In the genomic region with DNA sequence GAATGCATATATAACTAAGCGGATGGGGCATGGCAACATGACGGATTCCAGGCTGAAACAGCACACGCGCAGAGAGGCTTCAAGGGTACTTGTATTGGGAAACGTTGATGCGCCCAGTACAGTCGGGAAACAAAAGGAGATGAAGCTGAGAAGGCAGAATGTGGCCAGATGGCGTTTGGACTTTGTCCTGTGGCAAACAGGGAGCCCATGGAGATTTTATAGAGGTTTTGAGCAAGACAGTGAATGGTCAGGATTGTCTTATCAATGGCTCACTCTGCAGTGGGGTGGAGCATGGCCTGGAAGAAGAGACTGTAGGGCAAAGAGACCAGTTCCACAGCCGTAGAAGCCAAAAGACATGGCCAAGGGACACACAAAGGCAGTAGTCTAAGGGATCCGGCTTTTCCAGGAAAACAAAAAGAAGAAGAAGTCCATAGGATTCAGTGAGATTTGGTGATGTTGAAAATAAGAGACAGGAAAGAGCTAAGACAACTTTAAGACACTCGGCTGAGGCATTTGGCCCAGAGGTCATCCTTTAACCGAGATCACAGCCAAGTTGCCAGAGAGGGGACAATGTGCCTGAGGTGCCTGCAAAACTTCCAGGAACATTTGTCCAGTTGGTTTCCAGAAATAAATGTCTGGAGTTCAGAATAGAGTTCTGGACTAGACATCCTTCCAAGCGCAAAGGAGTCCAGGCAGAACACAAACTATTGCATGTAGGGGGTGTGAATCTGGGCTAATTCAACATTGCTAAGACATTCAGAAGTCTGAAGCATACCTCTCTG, we compare ENCODE assay signal across 16 cellular contexts.
"Had no signal": no experiment of that assay in that cellular context is flagged by ENCODE, and none has a peak within 500 bp of the region (broad histone marks: within the 10 kb centered on the region; RNA-seq: fewer than 3 reads in every experiment).

No MANE protein-coding gene starts in this region.

- H3K4me3 ChIP-seq: cardiac muscle cell, lower lobe of right lung, thyroid gland had no signal

- H3K36me3 Mint-ChIP-seq: activated naive CD8-positive, alpha-beta T cell treated with anti-CD3 and anti-CD28 coated beads for 36 hours had no signal

- H3K27me3 Mint-ChIP-seq: activated CD8-positive, alpha-beta T cell treated with anti-CD3 and anti-CD28 coated beads for 36 hours; activated naive CD8-positive, alpha-beta T cell treated with anti-CD3 and anti-CD28 coated beads for 36 hours had no signal

- H3K27ac ChIP-seq: cardiac muscle cell, lower lobe of right lung, thyroid gland had no signal

- H3K27me3 ChIP-seq: cardiac muscle cell, thyroid gland had no signal

- H3K36me3 ChIP-seq: cardiac muscle cell, lower lobe of right lung, thyroid gland had no signal

- H3K27ac Mint-ChIP-seq: activated CD4-positive, alpha-beta T cell treated with anti-CD3 and anti-CD28 coated beads, Interleukin-2, amount 10 ng/mL, durations not matched to agents 24 days and 14 days; activated CD8-positive, alpha-beta T cell treated with anti-CD3 and anti-CD28 coated beads for 36 hours; activated naive CD8-positive, alpha-beta T cell treated with anti-CD3 and anti-CD28 coated beads for 36 hours; activated T-helper 17 cell treated with anti-CD3 and anti-CD28 coated beads, Interleukin-2, amount 50 U/mL, for 72 hours; nephron had no signal

- ATAC-seq: activated CD8-positive, alpha-beta T cell treated with anti-CD3 and anti-CD28 coated beads for 36 hours; activated T-helper 17 cell treated with anti-CD3 and anti-CD28 coated beads, Interleukin-2, amount 50 U/mL, for 72 hours; left cardiac atrium; lower lobe of right lung had no signal

- H3K9me3 ChIP-seq: lower lobe of right lung, thyroid gland had no signal

- H3K4me1 Mint-ChIP-seq: activated CD4-positive, alpha-beta T cell treated with anti-CD3 and anti-CD28 coated beads, Interleukin-2, amount 10 ng/mL, durations not matched to agents 24 days and 14 days; activated naive CD8-positive, alpha-beta T cell treated with anti-CD3 and anti-CD28 coated beads for 36 hours; activated T-helper 17 cell treated with anti-CD3 and anti-CD28 coated beads, Interleukin-2, amount 50 U/mL, for 72 hours had no signal

- H3K4me1 ChIP-seq: lower lobe of right lung had no signal

- DNase-seq: activated CD4-positive, alpha-beta T cell treated with anti-CD3 and anti-CD28 coated beads, Interleukin-2, amount 10 ng/mL, durations not matched to agents 24 days and 14 days; activated CD8-positive, alpha-beta T cell treated with anti-CD3 and anti-CD28 coated beads for 36 hours; activated naive CD4-positive, alpha-beta T cell; activated naive CD8-positive, alpha-beta T cell treated with anti-CD3 and anti-CD28 coated beads for 36 hours; activated T-cell treated with anti-CD3 and anti-CD28 coated beads, Interleukin-2, amount 50 U/mL, for 1 hour; amniotic stem cell; left cardiac atrium; lower lobe of right lung; stimulated activated CD4-positive, alpha-beta T cell treated with anti-CD3 and anti-CD28 coated beads, Interleukin-12 subunit alpha, Interleukin-12 subunit beta, amount 100 ng/mL, for 4 hours; stimulated activated CD4-positive, alpha-beta T cell treated with anti-CD3 and anti-CD28 coated beads, Interleukin-1b, Interleukin-23, amount 100 ng/mL, for 48 hours; stimulated activated CD8-positive, alpha-beta memory T cell treated with anti-CD3 and anti-CD28 coated beads, Interleukin-4, amount 100 ng/mL, for 48 hours; stimulated activated naive CD4-positive, alpha-beta T cell; thyroid gland had no signal

- H3K4me3 Mint-ChIP-seq: activated CD4-positive, alpha-beta T cell treated with anti-CD3 and anti-CD28 coated beads, Interleukin-2, amount 10 ng/mL, durations not matched to agents 24 days and 14 days; activated CD8-positive, alpha-beta T cell treated with anti-CD3 and anti-CD28 coated beads for 36 hours; activated naive CD8-positive, alpha-beta T cell treated with anti-CD3 and anti-CD28 coated beads for 36 hours; activated T-helper 17 cell treated with anti-CD3 and anti-CD28 coated beads, Interleukin-2, amount 50 U/mL, for 72 hours; nephron had no signal
